ENCODE assay signal across 15 cellular contexts in genomic region chr19:18867199-18867598, GRCh38. TPM values are rescaled to one million over a fixed set of nuclear protein-coding genes. Genes with fewer than 3 reads are reported as not detected.
DNase-seq lines count a peak whose midpoint lies in the region; ATAC-seq and TF ChIP-seq lines count a peak whose summit lies in the region.
"Had no signal": no experiment of that assay in that cellular context is flagged by ENCODE, and none has a peak within 500 bp of the region (broad histone marks: within the 10 kb centered on the region; RNA-seq: fewer than 3 reads in every experiment).

No MANE protein-coding gene starts in this region.

- no peak overlapping the region for H2AFZ ChIP-seq in H9 (ENCODE audit: low read length)

- H3K18ac ChIP-seq in H9 (ENCODE audit: insufficient read length, low read depth, low read length), result no peak overlapping the region

- H2AK5ac ChIP-seq in H9 (ENCODE audit: insufficient read length, low read length), result no peak overlapping the region

- H2BK120ac ChIP-seq in H9 (ENCODE audit: low read depth, low read length, poor library complexity, severe bottlenecking), result no peak overlapping the region

- DNase-seq in H9, result no peak
- DNase-seq in SK-N-MC (ENCODE audit: low read depth, low spot score), result no peak
- peak; percentile 80 for DNase-seq in chondrocyte (ENCODE audit: low spot score)
- DNase-seq in spleen, result peak; percentile 70
- no peak for DNase-seq in NCI-H2171 treated with DMSO at 0.1 percent for 48 hours (lab: John Stamatoyannopoulos, UW)
- DNase-seq: DMS153; GOT3; NCI-H1105; NCI-H187; NK-92 treated with Interleukin-12 subunit alpha and Interleukin-12 subunit beta, amount 100 ng/mL, for 24 hours had no signal

- no peak overlapping the region for H3K4me3 Mint-ChIP-seq in H9
- no peak overlapping the region for H3K4me3 Mint-ChIP-seq in chondrocyte (ENCODE audit: unreplicated experiment)
- H3K4me3 Mint-ChIP-seq: CD14-positive monocyte, HFFc6 had no signal

- no peak overlapping the region for H3K4me3 ChIP-seq in SK-N-MC
- H3K4me3 ChIP-seq in spleen, result no peak overlapping the region

- H3K27me3 ChIP-seq in H9 (ENCODE audit: insufficient read depth, low read length) (no peaks in the 10 kb centered on the region), spleen (replicated peaks in 1 of 7) (peaks cover 0 to 24% (median 13%) of the 10 kb centered on the region in 7 donors)

- no peak overlapping the region for H3K56ac ChIP-seq in H9 (ENCODE audit: insufficient read length, low read depth, low read length)

- H3K9me3 ChIP-seq in H9 (ENCODE audit: control insufficient read depth, low read depth, low read length) (no peaks in the 10 kb centered on the region), SK-N-MC (ENCODE audit: low read depth, low read length) (no peaks in the 10 kb centered on the region), spleen (no peaks in the 10 kb centered on the region)

- no peaks in the 10 kb centered on the region for H4K20me1 ChIP-seq in H9 (ENCODE audit: control insufficient read depth, insufficient read depth, insufficient read length)

- no peak for TF ChIP-seq POLR2A in spleen (IDR thresholded peaks at IDR 0.05)

- no peak overlapping the region for H2BK12ac ChIP-seq in H9 (ENCODE audit: insufficient read length, low read depth, low read length)

- H4K91ac ChIP-seq in H9 (ENCODE audit: insufficient read length, low read depth, low read length), result no peak overlapping the region

- H2BK20ac ChIP-seq in H9 (ENCODE audit: low read depth, low read length, poor library complexity, severe bottlenecking), result no peak overlapping the region

- no peak overlapping the region for H2BK15ac ChIP-seq in H9 (ENCODE audit: low read depth, low read length)

- no peak overlapping the region for H4K5ac ChIP-seq in H9 (ENCODE audit: insufficient read length, low read depth, low read length)

- no CpG with 5 or more reads among the region's 23 CpGs for WGBS in H9 (ENCODE audit: extremely low coverage, insufficient read length, low lambda C conversion rate)
- 95 to 97% (median 97%) methylated on average over 12 to 23 of the region's 23 CpGs for WGBS in spleen, 5 donors

- H3K23me2 ChIP-seq in H9 (ENCODE audit: insufficient read length, low read depth, low read length, poor library complexity, severe bottlenecking), result no peaks in the 10 kb centered on the region

- no peak overlapping the region for H3K4me2 ChIP-seq in H9 (ENCODE audit: insufficient read depth, insufficient read length, low read length)

- H3K27me3 Mint-ChIP-seq in H9 (ENCODE audit: low read depth) (no peaks in the 10 kb centered on the region), chondrocyte (ENCODE audit: low read depth) (no peaks in the 10 kb centered on the region)

- H3K4me1 Mint-ChIP-seq in H9, result peaks cover 0 to 13% of the 10 kb centered on the region in 2 experiments; a peak in 2 of 4 replicates
- H3K4me1 Mint-ChIP-seq in chondrocyte (ENCODE audit: low read depth), result no peaks in the 10 kb centered on the region

- H3K23ac ChIP-seq in H9 (ENCODE audit: insufficient read length, low read depth, low read length), result no peak overlapping the region

- no peak overlapping the region for H3K27ac ChIP-seq in H9 (ENCODE audit: insufficient read length, low read depth, low read length)
- H3K27ac ChIP-seq in SK-N-MC, result 0 out of 2 replicates have a peak overlapping the region, but pooled peaks have one; percentile 7
- no peak overlapping the region for H3K27ac ChIP-seq in spleen

- H3K9me3 Mint-ChIP-seq in H9 (no peaks in the 10 kb centered on the region), chondrocyte (ENCODE audit: low read depth) (no peaks in the 10 kb centered on the region)
- H3K9me3 Mint-ChIP-seq: HFFc6 had no signal

- no peak overlapping the region for H3K4ac ChIP-seq in H9 (ENCODE audit: low read depth, low read length)

- H3K36me3 Mint-ChIP-seq in H9 (ENCODE audit: insufficient read depth in 1 of 3, low read depth in 3 of 3) (peaks cover 13 to 53% (median 44%) of the 10 kb centered on the region in 3 experiments), chondrocyte (ENCODE audit: low read depth) (peaks cover 11% of the 10 kb centered on the region)

- ATAC-seq in HG03457 (IDR thresholded peaks at IDR 0.05; ENCODE audit: unreplicated experiment) (no peak), HG03108 (IDR thresholded peaks at IDR 0.05; ENCODE audit: unreplicated experiment) (no peak)

- no peak overlapping the region for H2BK5ac ChIP-seq in H9 (ENCODE audit: insufficient read length, low read length)

- H3K9ac ChIP-seq in H9 (ENCODE audit: extremely low read depth, insufficient read length, low read length) (no peak overlapping the region), SK-N-MC (ENCODE audit: insufficient read length) (no peak overlapping the region)

- no peaks in the 10 kb centered on the region for H3K79me1 ChIP-seq in H9 (ENCODE audit: insufficient read depth, low read depth, low read length, poor library complexity, severe bottlenecking)

- H3K4me1 ChIP-seq in H9 (ENCODE audit: insufficient read depth, low read length) (no peaks in the 10 kb centered on the region), spleen (peaks cover 10 to 47% (median 33%) of the 10 kb centered on the region in 6 donors)

- no peak overlapping the region for H4K8ac ChIP-seq in H9 (replicated peaks; ENCODE audit: insufficient read length, low read depth, low read length)

- H3K27ac Mint-ChIP-seq in H9 (peak overlapping the region in 2 of 3 experiments; percentile 32 to 39; a peak in 2 of 7 replicates), chondrocyte (ENCODE audit: unreplicated experiment) (no peak overlapping the region)
- H3K27ac Mint-ChIP-seq: CD14-positive monocyte, HFFc6 had no signal

- H3K79me2 ChIP-seq in H9 (ENCODE audit: insufficient read depth, low read length), result no peaks in the 10 kb centered on the region

- intact Hi-C loops in spleen (cut with DNase I; ENCODE audit: low total_unique reads), result no loop called here

- H3K36me3 ChIP-seq in SK-N-MC (ENCODE audit: insufficient read depth, low read length), result peaks cover 47% of the 10 kb centered on the region; the same call in 1 of the 2 replicates
- peaks cover 9 to 66% (median 63%) of the 10 kb centered on the region in 6 donors for H3K36me3 ChIP-seq in spleen

- TF ChIP-seq CTCF in H9 (conservative IDR thresholded peaks at IDR 0.05), result no peak
- no peak for TF ChIP-seq CTCF in chondrocyte (IDR thresholded peaks at IDR 0.05)
- no peak for TF ChIP-seq CTCF in spleen (IDR thresholded peaks at IDR 0.05 in 8 of 11, conservative IDR thresholded peaks at IDR 0.05 in 3 of 11)

- no peak overlapping the region for H3K14ac ChIP-seq in H9 (ENCODE audit: insufficient read depth, low read length)

- H3T11ph ChIP-seq in H9 (ENCODE audit: low read length), result no peak overlapping the region

RNA-seq across cellular contexts. Expression of gene CERS1, which starts 28.8 kb away (rescaled TPM):
- 19.3 and 20.3 TPM in 2 replicates for total RNA-seq in H9 (2021)
- total RNA-seq in chondrocyte, result 4.3 to 10.2 TPM (median 8.4 TPM) in 3 replicates
- total RNA-seq in spleen, result under 1 TPM in 4 of 7 donors, not detected in 3; 0.16 to 0.50 (median 0.40) TPM
- polyA plus RNA-seq in spleen, result under 1 TPM in 2 of 3 donors, not detected in 1; 0.06 to 0.45 TPM
- total RNA-seq: HT-29 had no signal
- polyA plus RNA-seq: CD14-positive monocyte had no signal

RNA-seq across cellular contexts. Expression of gene UPF1, which starts 35.4 kb away (rescaled TPM):
- 83.3 and 85.4 TPM in 2 replicates for total RNA-seq in H9 (2021)
- 38.6 to 45.3 TPM (median 40.4 TPM) in 3 replicates for total RNA-seq in chondrocyte
- 100 to 1,000 TPM in 1 of 7 donors, 10 to 100 TPM in 6; 81.3 to 161 (median 87.7) TPM for total RNA-seq in spleen
- 10 to 100 TPM; 31.2 to 63.5 (median 34.8) TPM for polyA plus RNA-seq in spleen

RNA-seq across cellular contexts. Expression of gene COPE, which starts 52.0 kb away (rescaled TPM):
- total RNA-seq in H9 (2021), result 185 and 198 TPM in 2 replicates
- 175 to 205 TPM (median 189 TPM) in 3 replicates for total RNA-seq in chondrocyte
- total RNA-seq in spleen, result 100 to 1,000 TPM; 135 to 261 (median 158) TPM
- 100 to 1,000 TPM; 164 to 248 (median 196) TPM for polyA plus RNA-seq in spleen

RNA-seq across cellular contexts. Expression of gene DDX49, which starts 52.3 kb away (rescaled TPM):
- total RNA-seq in H9 (2021) (52.3 and 52.4 TPM in 2 replicates), chondrocyte (47.0 to 57.4 TPM (median 50.6 TPM) in 3 replicates), spleen (10 to 100 TPM; 31.0 to 42.6 (median 34.8) TPM)
- polyA plus RNA-seq in spleen, result 10 to 100 TPM; 37.4 to 48.0 (median 38.7) TPM

Comparison
In these comparisons a context has a peak if more than half of its experiments do, and no peak if none do; other contexts are left out.
1. DNase-seq: peak in chondrocyte (single experiment) and spleen (single experiment); none in H9 (single experiment), SK-N-MC (single experiment) and NCI-H2171 treated with DMSO at 0.1 percent for 48 hours (single experiment).